ENCODE assay signal across 17 cellular contexts in the genomic region with DNA sequence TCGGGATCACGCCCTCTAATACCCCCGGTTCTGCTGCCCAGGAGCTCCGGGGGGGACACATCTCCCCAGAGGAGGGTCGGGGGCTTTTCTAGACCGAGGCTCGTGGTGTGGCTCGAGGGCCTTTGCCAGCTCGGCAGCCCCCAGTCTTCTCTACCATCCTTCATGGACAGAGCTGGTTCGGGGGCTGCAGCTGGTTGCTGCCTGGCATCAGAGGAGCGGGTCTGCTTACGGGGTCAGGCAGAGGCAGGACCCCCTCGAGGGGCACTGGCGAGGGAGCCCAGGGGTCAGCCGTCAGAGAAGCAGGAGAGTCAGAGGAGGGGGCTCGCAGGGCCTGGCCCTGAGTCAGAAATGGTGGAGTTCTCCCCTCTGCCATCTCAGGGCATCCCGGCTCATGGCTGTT.
DNase-seq lines count a peak whose midpoint lies in the region; ATAC-seq and TF ChIP-seq lines count a peak whose summit lies in the region.
"Had no signal": no experiment of that assay in that cellular context is flagged by ENCODE, and none has a peak within 500 bp of the region (broad histone marks: within the 10 kb centered on the region; RNA-seq: fewer than 3 reads in every experiment).

No MANE protein-coding gene starts in this region.

- no peak overlapping the region for H3K4me2 ChIP-seq in GM23338

- H3K9me2 ChIP-seq in GM23338 (ENCODE audit: insufficient read depth): no peaks in the 10 kb centered on the region

- intact Hi-C loops in stomach (cut with DNase I; ENCODE audit: low total_unique reads): no loop called here
- intact Hi-C loops in upper lobe of right lung (cut with DNase I): no loop called here

- H3K9me3 Mint-ChIP-seq in GM23338: no peaks in the 10 kb centered on the region; the same call in 2 of the 3 replicates
- H3K9me3 Mint-ChIP-seq in activated T-cell treated with anti-CD3 and anti-CD28 coated beads, Interleukin-2, amount 50 U/mL, for 24 hours: peaks cover 2% of the 10 kb centered on the region
- H3K9me3 Mint-ChIP-seq: activated CD4-positive, alpha-beta T cell treated with anti-CD3 and anti-CD28 coated beads, Interleukin-2, amount 10 ng/mL, durations not matched to agents 24 days and 14 days had no signal

- no peak for ATAC-seq in GM23338
- ATAC-seq in upper lobe of right lung: no peak
- ATAC-seq in HG02970 (IDR thresholded peaks at IDR 0.05; ENCODE audit: low FRiP score, unreplicated experiment): no peak
- ATAC-seq: activated T-cell treated with anti-CD3 and anti-CD28 coated beads, Interleukin-2, amount 50 U/mL, for 72 hours; esophagus mucosa had no signal

- TF ChIP-seq CTCF in GM23338 (conservative IDR thresholded peaks at IDR 0.05; ENCODE audit: low read depth in 2 of 2) (no peak), stomach (IDR thresholded peaks at IDR 0.05) (no peak), upper lobe of right lung (IDR thresholded peaks at IDR 0.05) (no peak)

- H3K36me3 ChIP-seq in GM23338 (ENCODE audit: insufficient read depth): peaks cover 3% of the 10 kb centered on the region; the same call in 1 of the 2 replicates
- peaks cover 27% of the 10 kb centered on the region for H3K36me3 ChIP-seq in NT2/D1 (ENCODE audit: insufficient read depth, insufficient read length, low read length)
- H3K36me3 ChIP-seq in muscle layer of colon (ENCODE audit: insufficient read depth, low read length): peaks cover 10% of the 10 kb centered on the region
- H3K36me3 ChIP-seq in stomach: peaks cover 13 to 47% (median 42%) of the 10 kb centered on the region in 4 donors
- peaks cover under 1% of the 10 kb centered on the region for H3K36me3 ChIP-seq in upper lobe of right lung

- H3K27ac Mint-ChIP-seq in GM23338: no peak overlapping the region
- H3K27ac Mint-ChIP-seq in activated T-cell treated with anti-CD3 and anti-CD28 coated beads, Interleukin-2, amount 50 U/mL, for 24 hours: no peak overlapping the region
- H3K27ac Mint-ChIP-seq: activated CD4-positive, alpha-beta T cell treated with anti-CD3 and anti-CD28 coated beads, Interleukin-2, amount 10 ng/mL, durations not matched to agents 24 days and 14 days; activated T-cell treated with anti-CD3 and anti-CD28 coated beads, Interleukin-2, amount 50 U/mL, for 72 hours had no signal

- no peak overlapping the region for H2AFZ ChIP-seq in GM23338

- H4K20me1 ChIP-seq in GM23338 (replicated peaks; ENCODE audit: insufficient read depth): no peaks in the 10 kb centered on the region

- H3F3A ChIP-seq in GM23338 (replicated peaks; ENCODE audit: low read depth): no peaks in the 10 kb centered on the region

- H3K27me3 ChIP-seq in GM23338 (ENCODE audit: insufficient read depth) (no peaks in the 10 kb centered on the region), NT2/D1 (ENCODE audit: insufficient read depth, insufficient read length) (no peaks in the 10 kb centered on the region), muscle layer of colon (ENCODE audit: control insufficient read depth in 1 of 2, insufficient read depth in 2 of 2, low read length in 2 of 2) (no peaks in the 10 kb centered on the region), stomach (no peaks in the 10 kb centered on the region), upper lobe of right lung (no peaks in the 10 kb centered on the region)

- peaks cover 10% of the 10 kb centered on the region for H3K27me3 Mint-ChIP-seq in GM23338 (ENCODE audit: insufficient read depth, low read depth, poor library complexity)
- no peaks in the 10 kb centered on the region for H3K27me3 Mint-ChIP-seq in activated T-cell treated with anti-CD3 and anti-CD28 coated beads, Interleukin-2, amount 50 U/mL, for 24 hours
- H3K27me3 Mint-ChIP-seq: activated CD4-positive, alpha-beta T cell treated with anti-CD3 and anti-CD28 coated beads, Interleukin-2, amount 10 ng/mL, durations not matched to agents 24 days and 14 days had no signal

- H3K9ac ChIP-seq in NT2/D1 (ENCODE audit: insufficient read length, low read depth) (peak overlapping the region; percentile 36), muscle layer of colon (ENCODE audit: low read length) (no peak overlapping the region)

- H3K4me1 Mint-ChIP-seq in GM23338: peaks cover 10% of the 10 kb centered on the region
- H3K4me1 Mint-ChIP-seq in activated T-cell treated with anti-CD3 and anti-CD28 coated beads, Interleukin-2, amount 50 U/mL, for 24 hours (ENCODE audit: low read depth): no peaks in the 10 kb centered on the region
- H3K4me1 Mint-ChIP-seq: activated CD4-positive, alpha-beta T cell treated with anti-CD3 and anti-CD28 coated beads, Interleukin-2, amount 10 ng/mL, durations not matched to agents 24 days and 14 days had no signal

- H3K4me1 ChIP-seq in GM23338 (ENCODE audit: insufficient read depth) (no peaks in the 10 kb centered on the region), NT2/D1 (ENCODE audit: insufficient read depth, insufficient read length) (peaks cover 39% of the 10 kb centered on the region), muscle layer of colon (ENCODE audit: insufficient read depth, low read length) (peaks cover 20% of the 10 kb centered on the region), stomach (peaks cover 8 to 40% (median 28%) of the 10 kb centered on the region in 4 donors), upper lobe of right lung (no peaks in the 10 kb centered on the region)

- H3K4me3 ChIP-seq in GM23338 (no peak overlapping the region), NT2/D1 (ENCODE audit: insufficient read length, low read depth) (no peak overlapping the region), muscle layer of colon (ENCODE audit: low read depth in 1 of 2, low read length in 2 of 2) (no peak overlapping the region), stomach (no peak overlapping the region), upper lobe of right lung (no peak overlapping the region)

- peaks cover under 1% of the 10 kb centered on the region; the same call in 1 of the 2 replicates for H3K9me3 ChIP-seq in NT2/D1 (ENCODE audit: insufficient read depth, low read length)
- no peaks in the 10 kb centered on the region for H3K9me3 ChIP-seq in muscle layer of colon (ENCODE audit: low read length)
- peaks cover 0 to 4% (median 0%) of the 10 kb centered on the region in 4 donors for H3K9me3 ChIP-seq in stomach
- H3K9me3 ChIP-seq in upper lobe of right lung: no peaks in the 10 kb centered on the region

- DNase-seq in GM23338 (ENCODE audit: low spot score) (no peak), NT2/D1 (ENCODE audit: low read depth, low spot score) (no peak), stomach (no peak), upper lobe of right lung (no peak)
- no peak for DNase-seq in activated T-cell treated with anti-CD3 and anti-CD28 coated beads, Interleukin-2, amount 50 U/mL, for 24 hours
- no peak for DNase-seq in activated CD8-positive, alpha-beta memory T cell treated with anti-CD3 and anti-CD28 coated beads, Interleukin-2, amount 50 U/mL, for 48 hours
- DNase-seq: activated CD4-positive, alpha-beta T cell treated with anti-CD3 and anti-CD28 coated beads, Interleukin-2, amount 10 ng/mL, durations not matched to agents 24 days and 14 days; activated naive CD4-positive, alpha-beta T cell treated with Interleukin-2 at 50 U/mL for 16 hours; activated T-cell treated with anti-CD3 and anti-CD28 coated beads, Interleukin-2, amount 50 U/mL, for 72 hours; mesendoderm; NCI-H446 treated with DMSO at 0.1 percent for 48 hours; stimulated activated CD4-positive, alpha-beta T cell treated with anti-CD3 and anti-CD28 coated beads, Interleukin-2, amount 100 ng/mL, for 24 hours had no signal

- WGBS in stomach, 5 donors: 89 to 92% (median 91%) methylated on average over 15 to 17 of the region's 17 CpGs

- no peaks in the 10 kb centered on the region for H3K79me2 ChIP-seq in GM23338 (replicated peaks; ENCODE audit: insufficient read depth)

- H3K27ac ChIP-seq in GM23338 (ENCODE audit: low read depth): peak overlapping the region; percentile 39; the same call in 1 of the 2 replicates
- peak overlapping the region; percentile 68 for H3K27ac ChIP-seq in muscle layer of colon (ENCODE audit: low read depth, low read length)
- peak overlapping the region in 3 of 5 donors; percentile 29 to 80 (median 77) for H3K27ac ChIP-seq in stomach
- no peak overlapping the region for H3K27ac ChIP-seq in upper lobe of right lung
- H3K27ac ChIP-seq: HL-60, VCaP had no signal

- TF ChIP-seq EP300 in stomach (IDR thresholded peaks at IDR 0.05): no peak

- no peak for TF ChIP-seq POLR2A in stomach (IDR thresholded peaks at IDR 0.05)

- no peak overlapping the region for H3K4me3 Mint-ChIP-seq in GM23338
- no peak overlapping the region for H3K4me3 Mint-ChIP-seq in activated T-cell treated with anti-CD3 and anti-CD28 coated beads, Interleukin-2, amount 50 U/mL, for 24 hours
- H3K4me3 Mint-ChIP-seq: activated CD4-positive, alpha-beta T cell treated with anti-CD3 and anti-CD28 coated beads, Interleukin-2, amount 10 ng/mL, durations not matched to agents 24 days and 14 days; activated T-cell treated with anti-CD3 and anti-CD28 coated beads, Interleukin-2, amount 50 U/mL, for 72 hours had no signal

- H3K36me3 Mint-ChIP-seq in GM23338 (ENCODE audit: low read depth): peaks cover 13% of the 10 kb centered on the region
- peaks cover 23% of the 10 kb centered on the region for H3K36me3 Mint-ChIP-seq in activated T-cell treated with anti-CD3 and anti-CD28 coated beads, Interleukin-2, amount 50 U/mL, for 24 hours (ENCODE audit: low read depth)

TF ChIP-seq in GM23338, 12 proteins besides CTCF, POLR2A, EP300 and RAD21 (continues in another document):
- TF ChIP-seq, protein P1, sequence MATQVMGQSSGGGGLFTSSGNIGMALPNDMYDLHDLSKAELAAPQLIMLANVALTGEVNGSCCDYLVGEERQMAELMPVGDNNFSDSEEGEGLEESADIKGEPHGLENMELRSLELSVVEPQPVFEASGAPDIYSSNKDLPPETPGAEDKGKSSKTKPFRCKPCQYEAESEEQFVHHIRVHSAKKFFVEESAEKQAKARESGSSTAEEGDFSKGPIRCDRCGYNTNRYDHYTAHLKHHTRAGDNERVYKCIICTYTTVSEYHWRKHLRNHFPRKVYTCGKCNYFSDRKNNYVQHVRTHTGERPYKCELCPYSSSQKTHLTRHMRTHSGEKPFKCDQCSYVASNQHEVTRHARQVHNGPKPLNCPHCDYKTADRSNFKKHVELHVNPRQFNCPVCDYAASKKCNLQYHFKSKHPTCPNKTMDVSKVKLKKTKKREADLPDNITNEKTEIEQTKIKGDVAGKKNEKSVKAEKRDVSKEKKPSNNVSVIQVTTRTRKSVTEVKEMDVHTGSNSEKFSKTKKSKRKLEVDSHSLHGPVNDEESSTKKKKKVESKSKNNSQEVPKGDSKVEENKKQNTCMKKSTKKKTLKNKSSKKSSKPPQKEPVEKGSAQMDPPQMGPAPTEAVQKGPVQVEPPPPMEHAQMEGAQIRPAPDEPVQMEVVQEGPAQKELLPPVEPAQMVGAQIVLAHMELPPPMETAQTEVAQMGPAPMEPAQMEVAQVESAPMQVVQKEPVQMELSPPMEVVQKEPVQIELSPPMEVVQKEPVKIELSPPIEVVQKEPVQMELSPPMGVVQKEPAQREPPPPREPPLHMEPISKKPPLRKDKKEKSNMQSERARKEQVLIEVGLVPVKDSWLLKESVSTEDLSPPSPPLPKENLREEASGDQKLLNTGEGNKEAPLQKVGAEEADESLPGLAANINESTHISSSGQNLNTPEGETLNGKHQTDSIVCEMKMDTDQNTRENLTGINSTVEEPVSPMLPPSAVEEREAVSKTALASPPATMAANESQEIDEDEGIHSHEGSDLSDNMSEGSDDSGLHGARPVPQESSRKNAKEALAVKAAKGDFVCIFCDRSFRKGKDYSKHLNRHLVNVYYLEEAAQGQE (IDR thresholded peaks at IDR 0.05; ENCODE audit: unreplicated experiment): no peak
- no peak for TF ChIP-seq ZNF114 (CRISPR knock-in tag; IDR thresholded peaks at IDR 0.05)
